In genomic region chr18:55605820-55606252, GRCh38 we compare ENCODE assay signal across 11 cellular contexts. TPM values are rescaled to one million over a fixed set of nuclear protein-coding genes. Genes with fewer than 3 reads are reported as not detected.
DNase-seq lines count a peak whose midpoint lies in the region; ATAC-seq and FAIRE-seq lines count a peak whose summit lies in the region.
"Had no signal": no experiment of that assay in that cellular context is flagged by ENCODE, and none has a peak within 500 bp of the region (broad histone marks: within the 10 kb centered on the region; RNA-seq: fewer than 3 reads in every experiment).

No MANE protein-coding gene starts in this region.

- ATAC-seq in GM19351 (IDR thresholded peaks at IDR 0.05; ENCODE audit: unreplicated experiment) = peak; percentile 82
- peak; percentile 80 for ATAC-seq in HG02610 (IDR thresholded peaks at IDR 0.05; ENCODE audit: unreplicated experiment)
- peak; percentile 69 for ATAC-seq in HG03196 (IDR thresholded peaks at IDR 0.05; ENCODE audit: unreplicated experiment)

- DNase-seq in activated CD4-positive, alpha-beta T cell treated with anti-CD3 and anti-CD28 coated beads for 48 hours = no peak
- DNase-seq in NCI-H128 (lab: John Stamatoyannopoulos, UW; ENCODE audit: unreplicated experiment) = no peak
- DNase-seq in HTR-8/SVneo (ENCODE audit: insufficient read length, low spot score) = no peak
- DNase-seq in posterior vena cava (ENCODE audit: low spot score) = no peak
- DNase-seq: activated naive CD8-positive, alpha-beta T cell treated with anti-CD3 and anti-CD28 coated beads for 36 hours; CD4-positive, alpha-beta memory T cell; GDM1; NCI-H1930 had no signal

- no peak for FAIRE-seq in HTR-8/SVneo (lab: Jason Lieb, UNC)

- intact Hi-C loops in posterior vena cava (cut with DNase I) = no loop called here

RNA-seq across cellular contexts. Expression of gene TCF4, which starts 17.8 kb away (rescaled TPM):
- 10 to 100 TPM; 85.5 to 98.7 TPM for total RNA-seq in posterior vena cava
